ENCODE assay signal across 16 cellular contexts in genomic region chr6:72952808-72953630, GRCh38.
DNase-seq lines count a peak whose midpoint lies in the region; ATAC-seq, FAIRE-seq and TF ChIP-seq lines count a peak whose summit lies in the region.
"Had no signal": no experiment of that assay in that cellular context is flagged by ENCODE, and none has a peak within 500 bp of the region (broad histone marks: within the 10 kb centered on the region; RNA-seq: fewer than 3 reads in every experiment).

No MANE protein-coding gene starts in this region.

- H3K4me1 ChIP-seq in HCT116 (ENCODE audit: control insufficient read depth in 1 of 2, insufficient read depth in 2 of 2, low read length in 2 of 2) = 0 out of 4 replicates have a peak, but pooled peaks cover 0 to 5% of the 10 kb centered on the region in 2 experiments
- peaks cover 42% of the 10 kb centered on the region for H3K4me1 ChIP-seq in PC-3 (ENCODE audit: insufficient read depth, low read length)
- H3K4me1 ChIP-seq in skeletal muscle satellite cell (ENCODE audit: control insufficient read depth, insufficient read depth, low read length) = peaks cover 48% of the 10 kb centered on the region
- H3K4me1 ChIP-seq: pancreas had no signal

- H2AFZ ChIP-seq in HCT116 (ENCODE audit: low read depth, low read length, poor library complexity, severe bottlenecking) (no peak overlapping the region), PC-3 (ENCODE audit: low read length) (no peak overlapping the region)

- FAIRE-seq in GM12892 (lab: Jason Lieb, UNC) = no peak
- FAIRE-seq: pancreas had no signal

- H3K27ac ChIP-seq in HCT116 (ENCODE audit: low read depth, low read length) (no peak overlapping the region), PC-3 (ENCODE audit: low read length) (peak overlapping the region; percentile 86)
- H3K27ac ChIP-seq: pancreas had no signal

- H3K9me3 ChIP-seq in HCT116 (ENCODE audit: control insufficient read depth in 1 of 2, insufficient read depth in 1 of 2, low read depth in 1 of 2, low read length in 2 of 2) (no peaks in the 10 kb centered on the region), PC-3 (ENCODE audit: low read length) (no peaks in the 10 kb centered on the region), skeletal muscle satellite cell (replicated peaks; ENCODE audit: low read length) (no peaks in the 10 kb centered on the region)
- H3K9me3 ChIP-seq: pancreas had no signal

- DNase-seq in HCT116 (ENCODE audit: low read depth, low spot score) = no peak
- peak; percentile 90 for DNase-seq in PC-3
- peak; percentile 63 for DNase-seq in fibroblast of pulmonary artery (ENCODE audit: low read depth)
- DNase-seq in GM12892 (ENCODE audit: insufficient read length) = no peak
- DNase-seq in HK-2 (ENCODE audit: unreplicated experiment) = no peak
- no peak for DNase-seq in GOT3 (lab: John Stamatoyannopoulos, UW)
- DNase-seq: activated CD4-positive, alpha-beta T cell treated with anti-CD3 and anti-CD28 coated beads for 36 hours; activated gamma-delta T cell; cerebellar nuclear complex; NCI-H526 treated with DMSO at 0.1 percent for 48 hours; pancreas; stimulated activated CD4-positive, alpha-beta T cell treated with anti-CD3 and anti-CD28 coated beads, Interleukin-2, amount 100 ng/mL, for 48 hours; stimulated activated naive CD4-positive, alpha-beta T cell treated with Interleukin-2 at 50 U/mL for 16 hours had no signal

- no peaks in the 10 kb centered on the region for H3K36me3 ChIP-seq in HCT116 (ENCODE audit: control insufficient read depth in 1 of 2, insufficient read depth in 2 of 2, low read length in 2 of 2)
- no peaks in the 10 kb centered on the region for H3K36me3 ChIP-seq in PC-3 (ENCODE audit: low read depth, low read length)
- no peaks in the 10 kb centered on the region for H3K36me3 ChIP-seq in skeletal muscle satellite cell (ENCODE audit: insufficient read depth, low read length)
- H3K36me3 ChIP-seq: pancreas had no signal

- TF ChIP-seq CTCF in HCT116 (IDR thresholded peaks at IDR 0.05 in 2 of 3, conservative IDR thresholded peaks at IDR 0.05 in 1 of 3; ENCODE audit: borderline replicate concordance in 1 of 3, insufficient read depth in 1 of 3, low read depth in 2 of 3, low read length in 2 of 3) (no peak), PC-3 (conservative IDR thresholded peaks at IDR 0.05; ENCODE audit: low read depth, low read length) (no peak), fibroblast of pulmonary artery (IDR thresholded peaks at IDR 0.05; ENCODE audit: low read length, missing control alignments) (no peak)

- no peaks in the 10 kb centered on the region for H3F3A ChIP-seq in PC-3 (ENCODE audit: low read length, unreplicated experiment)

- H3K27me3 ChIP-seq in HCT116 (ENCODE audit: insufficient read depth, low read length) (peaks cover 22% of the 10 kb centered on the region), PC-3 (ENCODE audit: low read length) (no peaks in the 10 kb centered on the region), skeletal muscle satellite cell (ENCODE audit: control insufficient read depth, insufficient read depth, low read length) (no peaks in the 10 kb centered on the region)
- H3K27me3 ChIP-seq: pancreas had no signal

- H3K4me2 ChIP-seq in HCT116 (ENCODE audit: low read length) (0 out of 2 replicates have a peak overlapping the region, but pooled peaks have one; percentile 18), PC-3 (ENCODE audit: low read length) (peak overlapping the region; percentile 37; the same call in 1 of the 2 replicates), skeletal muscle satellite cell (ENCODE audit: low read length) (peak overlapping the region; percentile 29)

- H3K4me3 ChIP-seq in HCT116 (replicated peaks in 1 of 2; ENCODE audit: low read depth in 1 of 2, low read length in 2 of 2) = no peak overlapping the region
- no peak overlapping the region for H3K4me3 ChIP-seq in PC-3 (ENCODE audit: low read length)
- no peak overlapping the region for H3K4me3 ChIP-seq in fibroblast of pulmonary artery (replicated peaks; ENCODE audit: low read depth, low read length)
- no peak overlapping the region for H3K4me3 ChIP-seq in skeletal muscle satellite cell (ENCODE audit: low read length)
- H3K4me3 ChIP-seq: lung, pancreas had no signal

- H3K9me2 ChIP-seq in HCT116 (ENCODE audit: insufficient read depth) = no peaks in the 10 kb centered on the region; the same call in 1 of the 2 replicates
- no peaks in the 10 kb centered on the region for H3K9me2 ChIP-seq in PC-3 (replicated peaks; ENCODE audit: low read length)

- TF ChIP-seq POLR2A in HCT116 (IDR thresholded peaks at IDR 0.05; ENCODE audit: borderline replicate concordance, extremely low read depth, insufficient read depth, insufficient read length) = no peak
- TF ChIP-seq POLR2A in GM12892 (IDR thresholded peaks at IDR 0.05; ENCODE audit: low read depth, low read length) = no peak

- no peaks in the 10 kb centered on the region for H3K79me2 ChIP-seq in HCT116 (ENCODE audit: insufficient read depth, low read length)
- no peaks in the 10 kb centered on the region for H3K79me2 ChIP-seq in PC-3 (ENCODE audit: low read length)

- CTCF ChIA-PET in HCT116 (lab: Charles Lee) (no interaction called here), PC-3 (lab: Charles Lee) (interaction anchor here (1.0 kb wide), 1 partner anchor 10 kb away, joined by 5 read pairs; no protein-coding TSS in a partner anchor)

- intact Hi-C loops in HCT116 (cut with micrococcal nuclease) = no loop called here
- intact Hi-C loops in PC-3 (cut with micrococcal nuclease) = loop anchor here (5.0 kb wide), 1 partner anchor 126 kb away; no protein-coding TSS in a partner anchor

- BruUV-seq in HCT116 (replicated peaks; lab: Mats Ljungman, UMichigan) = no TSS peak
- no TSS peak for BruUV-seq in PC-3 (replicated peaks; lab: Mats Ljungman, UMichigan)

- no peaks in the 10 kb centered on the region for H4K20me1 ChIP-seq in HCT116 (ENCODE audit: insufficient read depth)
- no peaks in the 10 kb centered on the region for H4K20me1 ChIP-seq in PC-3 (ENCODE audit: low read length)

- POLR2A ChIA-PET in HCT116 (lab: Charles Lee) (no interaction called here), PC-3 (lab: Charles Lee; ENCODE audit: unreplicated experiment) (interaction anchor here (0.7 kb wide), 1 partner anchor 1186 kb away, joined by 4 read pairs; no protein-coding TSS in a partner anchor)

- RAD21 ChIA-PET in HCT116 (lab: Charles Lee; ENCODE audit: low non-redundant PET in 1 of 2, low total read pairs in 2 of 2, uncharacterized antibody in 2 of 2, unreplicated experiment in 2 of 2) = no interaction called here

- ATAC-seq in HCT116 (no peak), PC-3 (peak; percentile 74), HG03439 (IDR thresholded peaks at IDR 0.05; ENCODE audit: unreplicated experiment) (no peak)
- ATAC-seq: activated CD4-positive, alpha-beta T cell treated with anti-CD3 and anti-CD28 coated beads for 36 hours had no signal

- TF ChIP-seq RAD21 in HCT116 (IDR thresholded peaks at IDR 0.05; ENCODE audit: low read depth) = no peak

- H3K9ac ChIP-seq in HCT116 (ENCODE audit: low read length) = no peak overlapping the region
- H3K9ac ChIP-seq in PC-3 (ENCODE audit: low read length) = peak overlapping the region; percentile 39
- H3K9ac ChIP-seq in skeletal muscle satellite cell (ENCODE audit: low read depth, low read length) = peak overlapping the region; percentile 15

TF ChIP-seq in HCT116, 20 proteins besides CTCF, POLR2A, EP300 and RAD21:
- TF ChIP-seq JUND (IDR thresholded peaks at IDR 0.05) (peak; percentile 19; the same call in 1 of the 2 replicates), SP1 (IDR thresholded peaks at IDR 0.05; ENCODE audit: low read depth) (peak; percentile 24; the same call in 1 of the 2 replicates), ELF1 (IDR thresholded peaks at IDR 0.05; ENCODE audit: borderline replicate concordance, low read depth) (no peak)

Comparison
In these comparisons a context has a peak if more than half of its experiments do, and no peak if none do; other contexts are left out.
1. DNase-seq: peak in PC-3 (single experiment) and fibroblast of pulmonary artery (single experiment); none in HCT116 (single experiment), GM12892 (single experiment), HK-2 (single experiment) and GOT3 (single experiment).
2. Peak in every context shown above with its lines, with median percentiles within 50 percentile points of each other: H3K4me2 ChIP-seq.